Comparison of ENCODE assay signal across 10 cellular contexts in the genomic region with DNA sequence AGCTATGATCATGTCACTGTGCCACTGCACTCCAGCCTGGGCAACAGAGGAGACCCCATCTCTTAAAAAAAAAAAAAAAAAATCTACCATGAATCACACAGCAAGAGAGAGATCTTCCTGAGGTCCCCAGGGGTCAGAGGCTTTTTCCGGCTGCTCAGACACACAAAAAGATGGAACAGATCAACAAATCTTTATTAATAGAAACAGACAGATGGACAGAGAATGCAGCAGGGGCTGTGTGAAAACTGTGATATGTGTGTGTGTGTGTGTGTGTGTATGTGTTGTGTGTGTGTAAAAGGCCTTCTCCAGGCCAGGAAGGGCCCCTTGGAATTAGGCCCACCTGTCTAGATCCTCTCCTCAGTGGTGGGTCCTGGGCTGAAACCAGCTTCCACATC. TPM values are rescaled to one million over a fixed set of nuclear protein-coding genes. Genes with fewer than 3 reads are reported as not detected.
"Had no signal": no experiment of that assay in that cellular context is flagged by ENCODE, and none has a peak within 500 bp of the region (broad histone marks: within the 10 kb centered on the region; RNA-seq: fewer than 3 reads in every experiment).

No MANE protein-coding gene starts in this region.

- H3K9me3 ChIP-seq: spleen had no signal

- H3K4me3 Mint-ChIP-seq: activated B cell treated with CpG ODN at 0.5 μM for 24 hours; activated naive CD8-positive, alpha-beta T cell treated with anti-CD3 and anti-CD28 coated beads, Interleukin-2, amount 10 ng/mL, durations not matched to agents 7 days and 5 days had no signal

- H3K4me3 ChIP-seq: cardiac muscle cell, spleen had no signal

- H3K27ac Mint-ChIP-seq: activated B cell treated with CpG ODN at 0.5 μM for 24 hours; activated naive CD8-positive, alpha-beta T cell treated with anti-CD3 and anti-CD28 coated beads, Interleukin-2, amount 10 ng/mL, durations not matched to agents 7 days and 5 days had no signal

- H3K27ac ChIP-seq: cardiac muscle cell, epithelial cell of prostate, spleen had no signal

- H3K9me3 Mint-ChIP-seq: activated B cell treated with CpG ODN at 0.5 μM for 24 hours; activated naive CD8-positive, alpha-beta T cell treated with anti-CD3 and anti-CD28 coated beads, Interleukin-2, amount 10 ng/mL, durations not matched to agents 7 days and 5 days had no signal

RNA-seq across cellular contexts. Expression of gene ARID3C, which starts 5.7 kb away (rescaled TPM):
- total RNA-seq: activated B cell treated with CpG ODN at 0.5 μM for 24 hours; activated naive CD8-positive, alpha-beta T cell treated with anti-CD3 and anti-CD28 coated beads, Interleukin-2, amount 10 ng/mL, durations not matched to agents 7 days and 5 days; dermis microvascular lymphatic vessel endothelial cell; mesenteric fat pad; osteocyte; spleen; urinary bladder had no signal
- polyA plus RNA-seq: fibroblast of lung, spleen, urinary bladder had no signal
